15 cellular contexts compared by ENCODE assay signal in the genomic region with DNA sequence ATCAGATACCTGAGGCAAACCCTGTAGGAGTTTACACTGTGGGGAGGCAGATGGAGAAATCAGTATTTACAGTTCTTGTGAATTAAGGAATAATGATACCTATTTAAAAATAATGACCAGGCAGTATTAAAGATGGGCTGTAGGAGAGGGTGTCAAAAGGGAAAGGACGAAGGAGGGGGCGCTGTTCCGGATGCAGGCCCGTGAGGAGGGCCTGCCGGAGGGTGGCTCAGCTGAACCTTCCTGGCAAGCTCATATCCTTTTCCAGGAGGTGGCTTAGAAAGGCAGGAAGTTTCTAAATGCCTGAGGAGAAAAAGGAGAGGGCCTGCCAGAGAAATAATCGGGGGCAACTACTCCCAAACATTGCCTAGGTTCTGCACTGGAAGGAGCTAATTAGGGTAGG. TPM values are rescaled to one million over a fixed set of nuclear protein-coding genes. Genes with fewer than 3 reads are reported as not detected.
DNase-seq lines count a peak whose midpoint lies in the region; ATAC-seq, FAIRE-seq and TF ChIP-seq lines count a peak whose summit lies in the region.
"Had no signal": no experiment of that assay in that cellular context is flagged by ENCODE, and none has a peak within 500 bp of the region (broad histone marks: within the 10 kb centered on the region; RNA-seq: fewer than 3 reads in every experiment).

No MANE protein-coding gene starts in this region.

- FAIRE-seq in endothelial cell of umbilical vein (lab: Jason Lieb, UNC) = peak; percentile 85

- H3K36me3 ChIP-seq in endothelial cell of umbilical vein (ENCODE audit: control insufficient read depth in 2 of 2, extremely low read depth in 1 of 2, insufficient read depth in 2 of 2, low read length in 2 of 2) (no peaks in the 10 kb centered on the region), right lobe of liver (no peaks in the 10 kb centered on the region), neural progenitor cell (no peaks in the 10 kb centered on the region)
- H3K36me3 ChIP-seq: thyroid gland had no signal

- POLR2A ChIA-PET in endothelial cell of umbilical vein (lab: Charles Lee) = interaction anchor here (1.5 kb wide), 1 partner anchor 45 kb away, joined by 6 read pairs; no protein-coding TSS in a partner anchor

- H3K27me3 Mint-ChIP-seq in activated T-cell treated with anti-CD3 and anti-CD28 coated beads, Interleukin-2, amount 50 U/mL, for 72 hours (ENCODE audit: low read depth) = no peaks in the 10 kb centered on the region
- H3K27me3 Mint-ChIP-seq in neural progenitor cell (ENCODE audit: insufficient read depth, low read depth) = peaks cover 5% of the 10 kb centered on the region

- no peaks in the 10 kb centered on the region for H3K9me3 Mint-ChIP-seq in activated T-cell treated with anti-CD3 and anti-CD28 coated beads, Interleukin-2, amount 50 U/mL, for 72 hours
- no peaks in the 10 kb centered on the region for H3K9me3 Mint-ChIP-seq in neural progenitor cell
- H3K9me3 Mint-ChIP-seq: CD8-positive, alpha-beta T cell; immature natural killer cell had no signal

- H2AFZ ChIP-seq in endothelial cell of umbilical vein (ENCODE audit: low read depth, low read length) (no peak overlapping the region), neural progenitor cell (replicated peaks) (no peak overlapping the region)

- H3K27me3 ChIP-seq in endothelial cell of umbilical vein (ENCODE audit: control insufficient read depth in 2 of 2, insufficient read depth in 2 of 2, low read length in 2 of 2) (no peaks in the 10 kb centered on the region), right lobe of liver (no peaks in the 10 kb centered on the region), neural progenitor cell (no peaks in the 10 kb centered on the region)
- H3K27me3 ChIP-seq: thyroid gland had no signal

- dilution Hi-C loops in endothelial cell of umbilical vein (cut with MboI; ENCODE audit: extremely low pct_ligation_motif_present, low sequenced_read_pairs) = no loop called here

- H3K4me2 ChIP-seq in endothelial cell of umbilical vein (ENCODE audit: insufficient read depth, low read length) = peak overlapping the region; percentile 53
- no peak overlapping the region for H3K4me2 ChIP-seq in neural progenitor cell

- intact Hi-C loops in endothelial cell of umbilical vein (cut with micrococcal nuclease) = loop anchor here (2.0 kb wide), 1 partner anchor 76 kb away; no protein-coding TSS in a partner anchor
- intact Hi-C loops in right lobe of liver (cut with DNase I) = no loop called here

- H4K20me1 ChIP-seq in endothelial cell of umbilical vein (replicated peaks; ENCODE audit: control insufficient read depth, extremely low read depth, insufficient read depth, low read length) = no peaks in the 10 kb centered on the region
- peaks cover 24% of the 10 kb centered on the region for H4K20me1 ChIP-seq in neural progenitor cell (ENCODE audit: low read depth)

- BruUV-seq in endothelial cell of umbilical vein (replicated peaks; lab: Mats Ljungman, UMichigan) = no TSS peak

- peaks cover 0 to 2% of the 10 kb centered on the region in 2 donors for H3K36me3 Mint-ChIP-seq in activated T-cell treated with anti-CD3 and anti-CD28 coated beads, Interleukin-2, amount 50 U/mL, for 72 hours (ENCODE audit: insufficient read depth in 2 of 2)
- peaks cover 2% of the 10 kb centered on the region for H3K36me3 Mint-ChIP-seq in neural progenitor cell

- H3K4me1 ChIP-seq in endothelial cell of umbilical vein (ENCODE audit: control insufficient read depth, extremely low read depth, insufficient read depth, low read length) = peaks cover 71% of the 10 kb centered on the region
- peaks cover 0 to 22% (median 7%) of the 10 kb centered on the region in 4 donors for H3K4me1 ChIP-seq in right lobe of liver
- H3K4me1 ChIP-seq in neural progenitor cell = peaks cover 19% of the 10 kb centered on the region

- H3K4me1 Mint-ChIP-seq in activated T-cell treated with anti-CD3 and anti-CD28 coated beads, Interleukin-2, amount 50 U/mL, for 72 hours (ENCODE audit: low read depth) = peaks cover 10% of the 10 kb centered on the region
- H3K4me1 Mint-ChIP-seq in neural progenitor cell = peaks cover 21% of the 10 kb centered on the region

- DNase-seq in activated T-cell treated with anti-CD3 and anti-CD28 coated beads, Interleukin-2, amount 50 U/mL, for 72 hours = no peak
- no peak for DNase-seq in activated T-cell treated with anti-CD3 and anti-CD28 coated beads, Interleukin-2, amount 50 U/mL, for 1 hour
- DNase-seq in endothelial cell of umbilical vein (ENCODE audit: low read depth, low spot score) = peak; percentile 72
- DNase-seq in right lobe of liver = no peak
- DNase-seq in substantia nigra (lab: John Stamatoyannopoulos, UW) = no peak
- DNase-seq in stimulated activated CD4-positive, alpha-beta T cell treated with anti-CD3 and anti-CD28 coated beads, Interleukin-12 subunit alpha, Interleukin-12 subunit beta, amount 100 ng/mL, for 4 hours = no peak
- no peak for DNase-seq in neural progenitor cell (ENCODE audit: low spot score)
- DNase-seq: activated CD4-positive, alpha-beta T cell treated with anti-CD3 and anti-CD28 coated beads, Interleukin-2, amount 50 U/mL, for 4 hours; activated gamma-delta T cell; CD8-positive, alpha-beta T cell; immature natural killer cell; NCI-H1436; NCI-H510A; thyroid gland had no signal

- no peak for TF ChIP-seq POLR2A in endothelial cell of umbilical vein (IDR thresholded peaks at IDR 0.05; ENCODE audit: low read depth, low read length)
- no peak for TF ChIP-seq POLR2A in right lobe of liver (IDR thresholded peaks at IDR 0.05)

- H3K27ac ChIP-seq in endothelial cell of umbilical vein (ENCODE audit: insufficient read depth, low read depth, low read length) (peak overlapping the region; percentile 77), right lobe of liver (peak overlapping the region in 1 of 3 donors; percentile 25), substantia nigra (ENCODE audit: low read depth, low read length, poor library complexity, severe bottlenecking) (peak overlapping the region; percentile 30), neural progenitor cell (no peak overlapping the region)

- H3K9ac ChIP-seq in endothelial cell of umbilical vein (replicated peaks; ENCODE audit: extremely low read depth, insufficient read depth, low read length) (peak overlapping the region; percentile 67), neural progenitor cell (no peak overlapping the region)

- H3K27ac Mint-ChIP-seq in activated T-cell treated with anti-CD3 and anti-CD28 coated beads, Interleukin-2, amount 50 U/mL, for 72 hours = peak overlapping the region; percentile 57
- no peak overlapping the region for H3K27ac Mint-ChIP-seq in neural progenitor cell
- H3K27ac Mint-ChIP-seq: CD8-positive, alpha-beta T cell had no signal

- TF ChIP-seq CTCF in endothelial cell of umbilical vein (IDR thresholded peaks at IDR 0.05; ENCODE audit: extremely low read depth in 1 of 2, insufficient read depth in 1 of 2, low read depth in 1 of 2, low read length in 2 of 2) = peak; percentile 35 to 36
- TF ChIP-seq CTCF in right lobe of liver (IDR thresholded peaks at IDR 0.05) = no peak
- TF ChIP-seq CTCF in neural progenitor cell (IDR thresholded peaks at IDR 0.05) = no peak

- peaks cover 17% of the 10 kb centered on the region for H3F3A ChIP-seq in neural progenitor cell (ENCODE audit: low read depth)

- no peaks in the 10 kb centered on the region for H3K9me1 ChIP-seq in endothelial cell of umbilical vein (replicated peaks; ENCODE audit: control insufficient read depth, extremely low read depth, insufficient read depth, low read length)

- ATAC-seq in activated T-cell treated with anti-CD3 and anti-CD28 coated beads, Interleukin-2, amount 50 U/mL, for 72 hours (replicated peaks in 1 of 2) = no peak
- ATAC-seq in right lobe of liver = peak; percentile 39 to 64 (median 48)
- no peak for ATAC-seq in HG03097 (IDR thresholded peaks at IDR 0.05; ENCODE audit: low FRiP score, unreplicated experiment)
- ATAC-seq: CD8-positive, alpha-beta T cell had no signal

- H3K79me2 ChIP-seq in endothelial cell of umbilical vein (ENCODE audit: control insufficient read depth, insufficient read depth, low read length) (peaks cover 72% of the 10 kb centered on the region), neural progenitor cell (ENCODE audit: low read depth) (no peaks in the 10 kb centered on the region)

- H3K9me3 ChIP-seq in endothelial cell of umbilical vein (replicated peaks; ENCODE audit: control insufficient read depth, insufficient read depth, low read length) (no peaks in the 10 kb centered on the region), right lobe of liver (no peaks in the 10 kb centered on the region), neural progenitor cell (ENCODE audit: low read depth) (no peaks in the 10 kb centered on the region)
- H3K9me3 ChIP-seq: thyroid gland had no signal

- WGBS in right lobe of liver (ENCODE audit: insufficient coverage, low coverage, low lambda C conversion rate, missing lambda C conversion rate) = 63% methylated on average over 6 of the region's 6 CpGs

- H3K4me3 ChIP-seq in endothelial cell of umbilical vein (replicated peaks in 1 of 3; ENCODE audit: insufficient read depth in 1 of 3, low read depth in 1 of 3, low read length in 3 of 3) (no peak overlapping the region), right lobe of liver (no peak overlapping the region), neural progenitor cell (no peak overlapping the region)
- H3K4me3 ChIP-seq: thyroid gland had no signal

- H3K4me3 Mint-ChIP-seq in activated T-cell treated with anti-CD3 and anti-CD28 coated beads, Interleukin-2, amount 50 U/mL, for 72 hours = no peak overlapping the region
- H3K4me3 Mint-ChIP-seq in neural progenitor cell = no peak overlapping the region
- H3K4me3 Mint-ChIP-seq: CD8-positive, alpha-beta T cell; immature natural killer cell had no signal

- CTCF ChIA-PET in endothelial cell of umbilical vein (lab: Charles Lee) = interaction anchor here (0.7 to 4.1 kb wide), 27 partner anchors 8 to 159 kb away, joined by 3 to 29 read pairs (median 4); a partner anchor contains a TSS

TF ChIP-seq in endothelial cell of umbilical vein, 7 proteins besides CTCF, POLR2A, EP300 and RAD21 (continues in another document):
- no peak for TF ChIP-seq JUN (IDR thresholded peaks at IDR 0.05; ENCODE audit: borderline replicate concordance, insufficient read depth, insufficient read length, low read depth)
- peak; percentile 28 for TF ChIP-seq POLR2AphosphoS5 (IDR thresholded peaks at IDR 0.05; ENCODE audit: insufficient read depth, low read depth, low read length)

RNA-seq across cellular contexts. Expression of a gene that starts 46.6 kb away (rescaled TPM):
- total RNA-seq in activated T-cell treated with anti-CD3 and anti-CD28 coated beads, Interleukin-2, amount 50 U/mL, for 72 hours = 10 to 100 TPM; 14.9 to 26.9 TPM
- total RNA-seq in endothelial cell of umbilical vein (75.6 and 76.5 TPM in 2 replicates), right lobe of liver (100 to 1,000 TPM in 3 of 6 experiments, 10 to 100 TPM in 3; 30.3 to 135 (median 81.5) TPM), neural progenitor cell (ENCODE audit: low replicate concordance) (19.6 and 25.0 TPM in 2 replicates)
- polyA plus RNA-seq in endothelial cell of umbilical vein = 23.2 and 32.9 TPM in 2 replicates
- polyA plus RNA-seq in endothelial cell of umbilical vein (2011; cell fraction: cytosol; rRNA removed) = 28.8 and 30.4 TPM in 2 replicates
- polyA plus RNA-seq in endothelial cell of umbilical vein (2011; cell fraction: nucleus; rRNA removed) = 49.5 and 54.3 TPM in 2 replicates
- polyA plus RNA-seq in endothelial cell of umbilical vein (2012) = 57.3 and 67.5 TPM in 2 replicates
- polyA minus RNA-seq in endothelial cell of umbilical vein = 99.8 and 107 TPM in 2 replicates
- 27.8 TPM for polyA minus RNA-seq in endothelial cell of umbilical vein (2011; cell fraction: cytosol; rRNA and poly(A)+ RNA removed)
- polyA minus RNA-seq in endothelial cell of umbilical vein (2011; cell fraction: nucleus; rRNA and poly(A)+ RNA removed) = 148 and 189 TPM in 2 replicates

Comparison
In these comparisons a context has a peak if more than half of its experiments do, and no peak if none do; other contexts are left out.
1. ATAC-seq: peak in right lobe of liver (4 of 4); none in activated T-cell treated with anti-CD3 and anti-CD28 coated beads, Interleukin-2, amount 50 U/mL, for 72 hours (0 of 2) and HG03097 (single experiment).
2. CTCF ChIP-seq: peak in endothelial cell of umbilical vein (2 of 2); none in right lobe of liver (0 of 4) and neural progenitor cell (single experiment).